ENCODE assay signal across 1 cellular context in genomic region chr13:64527561-64527960, GRCh38.
TF ChIP-seq lines count a peak whose summit lies in the region.

No MANE protein-coding gene starts in this region.

TF ChIP-seq in GM23338, 12 proteins besides CTCF, POLR2A, EP300 and RAD21:
- no peak for TF ChIP-seq STAT1 (IDR thresholded peaks at IDR 0.05; ENCODE audit: unreplicated experiment)
